ENCODE assay signal across 20 cellular contexts in the genomic region with DNA sequence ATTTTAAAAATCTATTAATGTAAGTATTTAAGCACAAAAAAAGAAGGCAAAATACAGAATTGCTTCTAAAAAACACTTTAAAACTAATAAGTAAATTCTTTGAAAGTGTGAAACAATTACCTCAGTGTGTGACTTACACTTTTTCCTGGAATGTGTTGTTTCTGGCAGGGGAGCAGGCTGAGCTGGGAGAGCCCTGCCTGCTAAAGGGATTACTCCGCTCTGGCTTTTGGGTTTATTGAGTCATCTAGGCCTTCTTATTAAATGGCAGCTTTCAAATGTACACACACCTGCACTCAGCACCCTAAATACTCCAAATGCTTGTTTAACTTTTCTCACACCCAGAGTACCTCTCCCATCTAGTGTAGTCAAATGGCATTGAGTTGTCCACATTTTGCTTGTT.
DNase-seq lines count a peak whose midpoint lies in the region; ATAC-seq and TF ChIP-seq lines count a peak whose summit lies in the region.
"Had no signal": no experiment of that assay in that cellular context is flagged by ENCODE, and none has a peak within 500 bp of the region (broad histone marks: within the 10 kb centered on the region; RNA-seq: fewer than 3 reads in every experiment).

No MANE protein-coding gene starts in this region.

- H3K23ac ChIP-seq in H9 (ENCODE audit: insufficient read length, low read depth, low read length), result no peak overlapping the region

- H3K9ac ChIP-seq in GM23248, result no peak overlapping the region
- no peak overlapping the region for H3K9ac ChIP-seq in H9 (ENCODE audit: extremely low read depth, insufficient read length, low read length)
- H3K9ac ChIP-seq: BLaER1 treated with 17β-estradiol and CSF1 and Interleukin-3, amounts not matched to agents 10 nM and 100 nM had no signal

- no peak overlapping the region for H3K14ac ChIP-seq in H9 (ENCODE audit: insufficient read depth, low read length)

- no peaks in the 10 kb centered on the region for H3K36me3 Mint-ChIP-seq in H9 (ENCODE audit: insufficient read depth in 1 of 3, low read depth in 3 of 3)
- H3K36me3 Mint-ChIP-seq in activated CD4-positive, alpha-beta memory T cell treated with anti-CD3 and anti-CD28 coated beads, Interleukin-2, amount 10 ng/mL, durations not matched to agents 7 days and 5 days (ENCODE audit: low read depth), result no peaks in the 10 kb centered on the region
- H3K36me3 Mint-ChIP-seq: activated naive CD4-positive, alpha-beta T cell treated with anti-CD3 and anti-CD28 coated beads, Interleukin-2, amount 50 U/mL, for 72 hours had no signal

- POLR2A ChIA-PET in RWPE1 (lab: Yijun Ruan, JAX; ENCODE audit: low non-redundant PET), result no interaction called here
- POLR2A ChIA-PET in activated CD4-positive, alpha-beta memory T cell treated with anti-CD3 and anti-CD28 coated beads, Interleukin-2, amount 10 ng/mL, durations not matched to agents 7 days and 5 days (lab: Charles Lee), result no interaction called here

- no peak overlapping the region for H2BK12ac ChIP-seq in H9 (ENCODE audit: insufficient read length, low read depth, low read length)

- H4K91ac ChIP-seq in H9 (ENCODE audit: insufficient read length, low read depth, low read length), result no peak overlapping the region

- TF ChIP-seq CTCF in RWPE1 (conservative IDR thresholded peaks at IDR 0.05; ENCODE audit: low read depth) (no peak), omental fat pad (IDR thresholded peaks at IDR 0.05) (no peak), H9 (conservative IDR thresholded peaks at IDR 0.05) (no peak)

- no peak overlapping the region for H4K5ac ChIP-seq in H9 (ENCODE audit: insufficient read length, low read depth, low read length)

- H3K79me1 ChIP-seq in H9 (ENCODE audit: insufficient read depth, low read depth, low read length, poor library complexity, severe bottlenecking), result no peaks in the 10 kb centered on the region

- no peak overlapping the region for H3K18ac ChIP-seq in H9 (ENCODE audit: insufficient read length, low read depth, low read length)

- H3K4me3 Mint-ChIP-seq in H9, result no peak overlapping the region
- H3K4me3 Mint-ChIP-seq in activated CD4-positive, alpha-beta memory T cell treated with anti-CD3 and anti-CD28 coated beads, Interleukin-2, amount 10 ng/mL, durations not matched to agents 7 days and 5 days, result no peak overlapping the region
- H3K4me3 Mint-ChIP-seq: activated T-cell treated with anti-CD3 and anti-CD28 coated beads, Interleukin-2, amount 50 U/mL, for 24 hours had no signal

- H3K4me1 Mint-ChIP-seq in H9, result no peaks in the 10 kb centered on the region
- H3K4me1 Mint-ChIP-seq in activated CD4-positive, alpha-beta memory T cell treated with anti-CD3 and anti-CD28 coated beads, Interleukin-2, amount 10 ng/mL, durations not matched to agents 7 days and 5 days, result no peaks in the 10 kb centered on the region

- no peak overlapping the region for H2AK5ac ChIP-seq in H9 (ENCODE audit: insufficient read length, low read length)

- no peak overlapping the region for H3K56ac ChIP-seq in H9 (ENCODE audit: insufficient read length, low read depth, low read length)

- no peaks in the 10 kb centered on the region for H3K27me3 Mint-ChIP-seq in H9 (ENCODE audit: low read depth)
- no peaks in the 10 kb centered on the region for H3K27me3 Mint-ChIP-seq in activated CD4-positive, alpha-beta memory T cell treated with anti-CD3 and anti-CD28 coated beads, Interleukin-2, amount 10 ng/mL, durations not matched to agents 7 days and 5 days
- H3K27me3 Mint-ChIP-seq: activated T-cell treated with anti-CD3 and anti-CD28 coated beads, Interleukin-2, amount 50 U/mL, for 24 hours had no signal

- no peak overlapping the region for H2BK20ac ChIP-seq in H9 (ENCODE audit: low read depth, low read length, poor library complexity, severe bottlenecking)

- H3K4me2 ChIP-seq in GM23248 (ENCODE audit: unreplicated experiment) (no peak overlapping the region), H9 (ENCODE audit: insufficient read depth, insufficient read length, low read length) (no peak overlapping the region)
- H3K4me2 ChIP-seq: BLaER1 treated with 17β-estradiol and CSF1 and Interleukin-3, amounts not matched to agents 10 nM and 100 nM had no signal

- no peak overlapping the region for H3T11ph ChIP-seq in H9 (ENCODE audit: low read length)

- H3K23me2 ChIP-seq in H9 (ENCODE audit: insufficient read length, low read depth, low read length, poor library complexity, severe bottlenecking), result no peaks in the 10 kb centered on the region

- H2BK120ac ChIP-seq in H9 (ENCODE audit: low read depth, low read length, poor library complexity, severe bottlenecking), result no peak overlapping the region

- H3K4me3 ChIP-seq in GM23248 (no peak overlapping the region), esophagus (ENCODE audit: low read depth in 1 of 2, low read length in 2 of 2) (no peak overlapping the region)
- H3K4me3 ChIP-seq: BLaER1 treated with 17β-estradiol and CSF1 and Interleukin-3, amounts not matched to agents 10 nM and 100 nM; heart right ventricle; thoracic aorta had no signal

- no peak overlapping the region for H2BK15ac ChIP-seq in H9 (ENCODE audit: low read depth, low read length)

- H3K79me2 ChIP-seq in GM23248 (ENCODE audit: insufficient read depth) (no peaks in the 10 kb centered on the region), H9 (ENCODE audit: insufficient read depth, low read length) (no peaks in the 10 kb centered on the region)

- H4K20me1 ChIP-seq in GM23248 (ENCODE audit: insufficient read depth) (no peaks in the 10 kb centered on the region), H9 (ENCODE audit: control insufficient read depth, insufficient read depth, insufficient read length) (no peaks in the 10 kb centered on the region)
- H4K20me1 ChIP-seq: BLaER1 treated with 17β-estradiol and CSF1 and Interleukin-3, amounts not matched to agents 10 nM and 100 nM had no signal

- no peaks in the 10 kb centered on the region for H3K9me2 ChIP-seq in GM23248 (ENCODE audit: insufficient read depth)

- H3K27ac ChIP-seq in GM23248 (no peak overlapping the region), RWPE1 (no peak overlapping the region), esophagus (ENCODE audit: low read depth in 2 of 2, low read length in 1 of 2) (peak overlapping the region; percentile 4 to 26), H9 (ENCODE audit: insufficient read length, low read depth, low read length) (no peak overlapping the region)
- H3K27ac ChIP-seq: BLaER1 treated with 17β-estradiol and CSF1 and Interleukin-3, amounts not matched to agents 10 nM and 100 nM; neutrophil had no signal

- H2AFZ ChIP-seq in GM23248, result no peak overlapping the region
- H2AFZ ChIP-seq in H9 (ENCODE audit: low read length), result no peak overlapping the region

- peaks cover 53% of the 10 kb centered on the region for H3K4me1 ChIP-seq in GM23248 (ENCODE audit: insufficient read depth)
- peaks cover 4 to 5% of the 10 kb centered on the region in 2 donors for H3K4me1 ChIP-seq in esophagus (ENCODE audit: control insufficient read depth in 2 of 2, insufficient read depth in 2 of 2, low read length in 1 of 2)
- no peaks in the 10 kb centered on the region for H3K4me1 ChIP-seq in H9 (ENCODE audit: insufficient read depth, low read length)

- H4K8ac ChIP-seq in H9 (replicated peaks; ENCODE audit: insufficient read length, low read depth, low read length), result no peak overlapping the region

- no peak overlapping the region for H3K4ac ChIP-seq in H9 (ENCODE audit: low read depth, low read length)

- no peak overlapping the region for H2BK5ac ChIP-seq in H9 (ENCODE audit: insufficient read length, low read length)

- H3K36me3 ChIP-seq in GM23248 (ENCODE audit: low read depth), result no peaks in the 10 kb centered on the region
- no peaks in the 10 kb centered on the region for H3K36me3 ChIP-seq in esophagus (ENCODE audit: control insufficient read depth in 2 of 2, insufficient read depth in 2 of 2, low read length in 1 of 2)
- H3K36me3 ChIP-seq: BLaER1 treated with 17β-estradiol and CSF1 and Interleukin-3, amounts not matched to agents 10 nM and 100 nM; heart right ventricle; neutrophil; thoracic aorta had no signal

- ATAC-seq in omental fat pad (ENCODE audit: low FRiP score), result peak; percentile 71
- ATAC-seq: activated naive CD4-positive, alpha-beta T cell treated with anti-CD3 and anti-CD28 coated beads, Interleukin-2, amount 50 U/mL, for 72 hours had no signal

- no peaks in the 10 kb centered on the region for H3K9me3 Mint-ChIP-seq in H9
- no peaks in the 10 kb centered on the region for H3K9me3 Mint-ChIP-seq in activated CD4-positive, alpha-beta memory T cell treated with anti-CD3 and anti-CD28 coated beads, Interleukin-2, amount 10 ng/mL, durations not matched to agents 7 days and 5 days
- H3K9me3 Mint-ChIP-seq: activated naive CD4-positive, alpha-beta T cell treated with anti-CD3 and anti-CD28 coated beads, Interleukin-2, amount 50 U/mL, for 72 hours; activated T-cell treated with anti-CD3 and anti-CD28 coated beads, Interleukin-2, amount 50 U/mL, for 24 hours had no signal

- peaks cover 38% of the 10 kb centered on the region for H3F3A ChIP-seq in GM23248 (ENCODE audit: insufficient read depth)

- CTCF ChIA-PET in RWPE1 (lab: Yijun Ruan, JAX), result interaction anchor here (0.6 to 0.7 kb wide), 2 partner anchors 9 to 40 kb away, joined by 3 read pairs; no protein-coding TSS in a partner anchor
- CTCF ChIA-PET in activated CD4-positive, alpha-beta memory T cell treated with anti-CD3 and anti-CD28 coated beads, Interleukin-2, amount 10 ng/mL, durations not matched to agents 7 days and 5 days (lab: Charles Lee), result no interaction called here

- WGBS in GM23248 (ENCODE audit: low coverage in 1 of 2, low lambda C conversion rate in 2 of 2, missing lambda C conversion rate in 2 of 2), 2 experiments, result 21 to 25% methylated on average over 1 of the region's 1 CpG
- 50 to 72% methylated on average over 1 of the region's 1 CpG for WGBS in esophagus, 2 donors
- WGBS in H9 (ENCODE audit: extremely low coverage, insufficient read length, low lambda C conversion rate), result no CpG with 5 or more reads among the region's 1 CpG

- in situ Hi-C loops in GM23248 (cut with MboI), result no loop called here

- H3K27ac Mint-ChIP-seq in H9, result no peak overlapping the region
- H3K27ac Mint-ChIP-seq in activated CD4-positive, alpha-beta memory T cell treated with anti-CD3 and anti-CD28 coated beads, Interleukin-2, amount 10 ng/mL, durations not matched to agents 7 days and 5 days, result no peak overlapping the region
- H3K27ac Mint-ChIP-seq: activated naive CD4-positive, alpha-beta T cell treated with anti-CD3 and anti-CD28 coated beads, Interleukin-2, amount 50 U/mL, for 72 hours; activated T-cell treated with anti-CD3 and anti-CD28 coated beads, Interleukin-2, amount 50 U/mL, for 24 hours had no signal

- no peaks in the 10 kb centered on the region for H3K9me3 ChIP-seq in GM23248 (ENCODE audit: low read depth)
- no peaks in the 10 kb centered on the region for H3K9me3 ChIP-seq in esophagus (ENCODE audit: control insufficient read depth in 2 of 2, insufficient read depth in 1 of 2, low read depth in 1 of 2, low read length in 1 of 2)
- no peaks in the 10 kb centered on the region for H3K9me3 ChIP-seq in H9 (ENCODE audit: control insufficient read depth, low read depth, low read length)
- H3K9me3 ChIP-seq: BLaER1 treated with 17β-estradiol and CSF1 and Interleukin-3, amounts not matched to agents 10 nM and 100 nM; heart right ventricle; neutrophil; thoracic aorta had no signal

- H3K27me3 ChIP-seq in GM23248 (replicated peaks; ENCODE audit: insufficient read depth) (no peaks in the 10 kb centered on the region), esophagus (ENCODE audit: control insufficient read depth in 1 of 2, insufficient read depth in 2 of 2, low read length in 2 of 2) (no peaks in the 10 kb centered on the region), H9 (ENCODE audit: insufficient read depth, low read length) (no peaks in the 10 kb centered on the region)
- H3K27me3 ChIP-seq: BLaER1 treated with 17β-estradiol and CSF1 and Interleukin-3, amounts not matched to agents 10 nM and 100 nM; heart right ventricle; neutrophil had no signal

- peak; percentile 81 for DNase-seq in GM23248
- DNase-seq in RWPE1 (ENCODE audit: low spot score), result peak; percentile 20
- no peak for DNase-seq in omental fat pad (ENCODE audit: low spot score)
- DNase-seq in H9, result no peak
- no peak for DNase-seq in germinal center (ENCODE audit: low spot score)
- no peak for DNase-seq in activated CD4-positive, alpha-beta memory T cell treated with anti-CD3 and anti-CD28 coated beads, Interleukin-2, amount 10 ng/mL, durations not matched to agents 7 days and 5 days
- DNase-seq in NCI-H1105 (lab: John Stamatoyannopoulos, UW), result no peak
- DNase-seq: activated CD4-positive, alpha-beta T cell treated with anti-CD3 and anti-CD28 coated beads, Interleukin-2, amount 50 U/mL, for 1 hour; activated T-cell treated with anti-CD3 and anti-CD28 coated beads, Interleukin-2, amount 50 U/mL, for 24 hours; caudate nucleus; heart right ventricle; islet precursor cell; NCI-H187 treated with DMSO at 0.1 percent for 48 hours; NCI-H446 treated with DMSO at 0.1 percent for 48 hours; stimulated activated CD4-positive, alpha-beta T cell treated with anti-CD3 and anti-CD28 coated beads, Interleukin-4, amount 100 ng/mL, for 4 hours had no signal

Comparison
In these comparisons a context has a peak if more than half of its experiments do, and no peak if none do; other contexts are left out.
1. DNase-seq: peak in GM23248 (single experiment) and RWPE1 (single experiment); none in omental fat pad (single experiment), H9 (single experiment), germinal center (single experiment), activated CD4-positive, alpha-beta memory T cell treated with anti-CD3 and anti-CD28 coated beads, Interleukin-2, amount 10 ng/mL, durations not matched to agents 7 days and 5 days (single experiment) and NCI-H1105 (single experiment).
2. H3K27ac ChIP-seq: peak in esophagus (2 of 2); none in GM23248 (single experiment), RWPE1 (single experiment) and H9 (single experiment).